In genomic region chr17:77146882-77147281, GRCh38 we compare ENCODE assay signal across 8 cellular contexts. TPM values are rescaled to one million over a fixed set of nuclear protein-coding genes. Genes with fewer than 3 reads are reported as not detected.
DNase-seq lines count a peak whose midpoint lies in the region; ATAC-seq and TF ChIP-seq lines count a peak whose summit lies in the region.

No MANE protein-coding gene starts in this region.

- H3K4me1 ChIP-seq in lung (ENCODE audit: control insufficient read depth in 2 of 2, insufficient read depth in 2 of 2, low read length in 2 of 2), result peaks cover 4 to 16% of the 10 kb centered on the region in 2 donors
- peaks cover 10 to 38% (median 14%) of the 10 kb centered on the region in 4 donors for H3K4me1 ChIP-seq in transverse colon

- WGBS in lung, 2 donors, result 37 to 51% methylated on average over 17 of the region's 17 CpGs
- 46% methylated on average over 15 to 17 of the region's 17 CpGs for WGBS in transverse colon (ENCODE audit: low coverage in 1 of 2), 2 donors

- TF ChIP-seq CTCF in brain (conservative IDR thresholded peaks at IDR 0.05), result no peak
- TF ChIP-seq CTCF in lung (IDR thresholded peaks at IDR 0.05; ENCODE audit: control extremely low read depth, extremely low read depth), result no peak
- TF ChIP-seq CTCF in transverse colon (IDR thresholded peaks at IDR 0.05), result peak in 2 of 5 experiments; percentile 12 to 15

- H3K27ac Mint-ChIP-seq in activated T-cell treated with anti-CD3 and anti-CD28 coated beads, Interleukin-2, amount 50 U/mL, for 72 hours, result peak overlapping the region; percentile 79
- H3K27ac Mint-ChIP-seq in brain, result peak overlapping the region in 3 of 5 experiments; percentile 25 to 41 (median 35)

- TF ChIP-seq POLR2A in transverse colon (IDR thresholded peaks at IDR 0.05), result no peak

- ATAC-seq in activated T-cell treated with anti-CD3 and anti-CD28 coated beads, Interleukin-2, amount 50 U/mL, for 72 hours (replicated peaks in 1 of 2), result no peak
- ATAC-seq in lung (ENCODE audit: insufficient read depth, low FRiP score) (no peak), HG02884 (IDR thresholded peaks at IDR 0.05; ENCODE audit: unreplicated experiment) (no peak), GM21381 (IDR thresholded peaks at IDR 0.05; ENCODE audit: unreplicated experiment) (no peak)

- H3K4me3 ChIP-seq in lung (no peak overlapping the region), transverse colon (no peak overlapping the region)

- TF ChIP-seq EP300 in transverse colon (IDR thresholded peaks at IDR 0.05; ENCODE audit: low read depth), result no peak

- no peaks in the 10 kb centered on the region for H3K9me3 ChIP-seq in lung (ENCODE audit: control insufficient read depth in 2 of 2, insufficient read depth in 1 of 2, low read length in 1 of 2)
- H3K9me3 ChIP-seq in transverse colon, result no peaks in the 10 kb centered on the region

- H3K4me3 Mint-ChIP-seq in activated T-cell treated with anti-CD3 and anti-CD28 coated beads, Interleukin-2, amount 50 U/mL, for 72 hours, result peak overlapping the region; percentile 55 to 59
- H3K4me3 Mint-ChIP-seq in brain, result peak overlapping the region in 1 of 5 experiments; percentile 10

- peaks cover 21 to 53% of the 10 kb centered on the region in 2 donors for H3K36me3 Mint-ChIP-seq in activated T-cell treated with anti-CD3 and anti-CD28 coated beads, Interleukin-2, amount 50 U/mL, for 72 hours (ENCODE audit: insufficient read depth in 2 of 2)
- peaks cover 63% of the 10 kb centered on the region for H3K36me3 Mint-ChIP-seq in brain

- H3K9me3 Mint-ChIP-seq in activated T-cell treated with anti-CD3 and anti-CD28 coated beads, Interleukin-2, amount 50 U/mL, for 72 hours, result no peaks in the 10 kb centered on the region
- no peaks in the 10 kb centered on the region for H3K9me3 Mint-ChIP-seq in brain

- DNase-seq in activated T-cell treated with anti-CD3 and anti-CD28 coated beads, Interleukin-2, amount 50 U/mL, for 72 hours, result no peak
- DNase-seq in activated T-cell treated with anti-CD3 and anti-CD28 coated beads, Interleukin-2, amount 50 U/mL, for 48 hours, result no peak
- DNase-seq in lung (ENCODE audit: low spot score) (peak; percentile 55), transverse colon (peak; percentile 72), mesenteric fat pad (ENCODE audit: low spot score) (no peak)

- H3K27me3 ChIP-seq in lung (ENCODE audit: control insufficient read depth, insufficient read depth) (no peaks in the 10 kb centered on the region), transverse colon (no peaks in the 10 kb centered on the region)

- no peaks in the 10 kb centered on the region for H3K27me3 Mint-ChIP-seq in activated T-cell treated with anti-CD3 and anti-CD28 coated beads, Interleukin-2, amount 50 U/mL, for 72 hours (ENCODE audit: low read depth)
- no peaks in the 10 kb centered on the region for H3K27me3 Mint-ChIP-seq in brain

- in situ Hi-C loops in transverse colon (cut with MboI; ENCODE audit: low pct_ligation_motif_present in 1 of 4, low pct_unique_long_range_greater_than_20kb in 1 of 4, low sequenced_read_pairs in 3 of 4), result no loop called here

- intact Hi-C loops in transverse colon (cut with DNase I; ENCODE audit: low total_unique reads), result no loop called here

- peaks cover 73% of the 10 kb centered on the region for H3K4me1 Mint-ChIP-seq in activated T-cell treated with anti-CD3 and anti-CD28 coated beads, Interleukin-2, amount 50 U/mL, for 72 hours (ENCODE audit: low read depth)
- H3K4me1 Mint-ChIP-seq in brain, result peaks cover 96% of the 10 kb centered on the region

- H3K27ac ChIP-seq in lung (ENCODE audit: low read depth in 1 of 2, low read length in 1 of 2), result peak overlapping the region; percentile 28 to 85
- peak overlapping the region; percentile 3 to 99 (median 78) for H3K27ac ChIP-seq in transverse colon

- H3K36me3 ChIP-seq in lung (ENCODE audit: control insufficient read depth in 2 of 2, insufficient read depth in 2 of 2, low read length in 2 of 2) (peaks cover 7 to 14% of the 10 kb centered on the region in 2 donors), transverse colon (no peaks in the 10 kb centered on the region)

RNA-seq across cellular contexts. Expression of gene SEC14L1, which starts 6.1 kb away (rescaled TPM):
- total RNA-seq in activated T-cell treated with anti-CD3 and anti-CD28 coated beads, Interleukin-2, amount 50 U/mL, for 72 hours, result 100 to 1,000 TPM; 175 to 204 TPM
- polyA plus RNA-seq in brain (ENCODE audit: insufficient read depth, low read depth, low replicate concordance), result 129 TPM
- total RNA-seq in lung, result 100 to 1,000 TPM; 156 to 171 TPM
- polyA plus RNA-seq in lung, result 100 to 1,000 TPM in 1 of 2 donors, 10 to 100 TPM in 1; 41.6 to 114 TPM
- total RNA-seq in transverse colon, result 10 to 100 TPM; 16.8 to 34.6 (median 23.8) TPM
- total RNA-seq in mesenteric fat pad, result 192 TPM

Comparison
In these comparisons a context has a peak if more than half of its experiments do, and no peak if none do; other contexts are left out.
1. DNase-seq: peak in lung (single experiment) and transverse colon (single experiment); none in activated T-cell treated with anti-CD3 and anti-CD28 coated beads, Interleukin-2, amount 50 U/mL, for 72 hours (0 of 2), activated T-cell treated with anti-CD3 and anti-CD28 coated beads, Interleukin-2, amount 50 U/mL, for 48 hours (0 of 2) and mesenteric fat pad (single experiment).